ENCODE assay signal across 15 cellular contexts in the genomic region with DNA sequence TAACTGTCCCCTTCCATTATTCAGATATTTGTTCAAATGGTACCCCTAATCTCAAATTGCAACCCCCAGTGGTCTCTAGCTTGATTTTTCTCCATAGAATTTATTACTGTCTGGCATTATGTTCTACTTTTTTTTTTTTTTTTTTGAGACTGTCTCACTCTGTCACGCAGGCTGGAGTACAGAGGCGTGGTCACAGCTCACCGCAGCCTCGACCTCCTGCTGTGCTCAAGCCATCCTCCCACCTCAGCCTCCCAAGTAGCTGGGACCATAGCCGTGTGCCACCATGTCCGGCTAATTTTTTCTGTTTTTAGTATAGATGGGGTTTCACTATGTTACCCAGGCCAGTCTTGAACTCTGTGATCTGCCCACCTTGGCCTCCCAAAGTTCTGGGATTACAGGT. TPM values are rescaled to one million over a fixed set of nuclear protein-coding genes. Genes with fewer than 3 reads are reported as not detected.
DNase-seq lines count a peak whose midpoint lies in the region; ATAC-seq and TF ChIP-seq lines count a peak whose summit lies in the region.
"Had no signal": no experiment of that assay in that cellular context is flagged by ENCODE, and none has a peak within 500 bp of the region (broad histone marks: within the 10 kb centered on the region; RNA-seq: fewer than 3 reads in every experiment).

No MANE protein-coding gene starts in this region.

- H3K4me3 Mint-ChIP-seq in T-helper 17 cell (peak overlapping the region; percentile 98), memory B cell (peak overlapping the region; percentile 85)

- H3K9me3 ChIP-seq in BLaER1 (no peaks in the 10 kb centered on the region), DOHH2 (ENCODE audit: control insufficient read depth, insufficient read depth, low read length) (no peaks in the 10 kb centered on the region), T-helper 17 cell (ENCODE audit: control insufficient read depth, low read length, poor library complexity, severe bottlenecking) (no peaks in the 10 kb centered on the region)
- H3K9me3 ChIP-seq: adrenal gland, gastrocnemius medialis had no signal

- H3K4me1 ChIP-seq in BLaER1 (peaks cover 80% of the 10 kb centered on the region), DOHH2 (ENCODE audit: control insufficient read depth, low read length) (peaks cover 84% of the 10 kb centered on the region)

- no peaks in the 10 kb centered on the region for H3K9me2 ChIP-seq in DOHH2 (replicated peaks; ENCODE audit: control insufficient read depth, low read length)

- H3K4me1 Mint-ChIP-seq in T-helper 17 cell (peaks cover 42% of the 10 kb centered on the region), memory B cell (peaks cover 35% of the 10 kb centered on the region)

- DNase-seq in T-helper 17 cell (no peak), memory B cell (ENCODE audit: low spot score in 2 of 2) (no peak), OCI-M1 (lab: John Stamatoyannopoulos, UW) (no peak), NCI-H69 (lab: John Stamatoyannopoulos, UW) (no peak)
- DNase-seq: adrenal gland; DMS79; gastrocnemius medialis; NCI-H2081 treated with DMSO at 0.1 percent for 48 hours; NCI-H748 treated with DMSO at 0.1 percent for 48 hours; stimulated activated CD4-positive, alpha-beta T cell treated with anti-CD3 and anti-CD28 coated beads, Interleukin-12 subunit alpha, Interleukin-12 subunit beta, amount 100 ng/mL, for 4 hours had no signal

- no peaks in the 10 kb centered on the region for H3K27me3 Mint-ChIP-seq in T-helper 17 cell
- H3K27me3 Mint-ChIP-seq in memory B cell, result no peaks in the 10 kb centered on the region

- H3K27ac Mint-ChIP-seq in T-helper 17 cell (peak overlapping the region; percentile 94), memory B cell (peak overlapping the region; percentile 82)

- H3K36me3 ChIP-seq in BLaER1 (peaks cover 11% of the 10 kb centered on the region), DOHH2 (ENCODE audit: control insufficient read depth, low read length) (peaks cover 32% of the 10 kb centered on the region)

- no peak for TF ChIP-seq CTCF in DOHH2 (IDR thresholded peaks at IDR 0.05; ENCODE audit: low read depth, low read length, poor library complexity, severe bottlenecking)

- peak overlapping the region; percentile 90 for H3K4me2 ChIP-seq in BLaER1
- H3K4me2 ChIP-seq in DOHH2 (ENCODE audit: low read length), result peak overlapping the region; percentile 96

- peak overlapping the region; percentile 36; the same call in 1 of the 2 replicates for H3K9ac ChIP-seq in BLaER1
- H3K9ac ChIP-seq: parathyroid adenoma had no signal

- peaks cover 3% of the 10 kb centered on the region for H3K36me3 Mint-ChIP-seq in T-helper 17 cell (ENCODE audit: low read depth)
- peaks cover under 1% of the 10 kb centered on the region for H3K36me3 Mint-ChIP-seq in memory B cell

- ATAC-seq in T-helper 17 cell, result no peak
- ATAC-seq in memory B cell (ENCODE audit: low read depth), result no peak
- ATAC-seq in GM21360 (IDR thresholded peaks at IDR 0.05; ENCODE audit: unreplicated experiment), result no peak
- ATAC-seq in GM21526 (IDR thresholded peaks at IDR 0.05; ENCODE audit: low FRiP score, unreplicated experiment), result no peak
- ATAC-seq: gastrocnemius medialis had no signal

- H3K27me3 ChIP-seq in BLaER1 (no peaks in the 10 kb centered on the region), DOHH2 (ENCODE audit: control insufficient read depth, low read length) (no peaks in the 10 kb centered on the region)
- H3K27me3 ChIP-seq: adrenal gland, gastrocnemius medialis had no signal

- peaks cover 64% of the 10 kb centered on the region for H3F3A ChIP-seq in DOHH2 (ENCODE audit: control insufficient read depth, insufficient read depth)

- H3K9me3 Mint-ChIP-seq in memory B cell, result no peaks in the 10 kb centered on the region

- peaks cover 41% of the 10 kb centered on the region for H3K79me2 ChIP-seq in DOHH2 (ENCODE audit: control insufficient read depth, low read length)

- H4K20me1 ChIP-seq in BLaER1 (peaks cover 20% of the 10 kb centered on the region; the same call in 1 of the 2 replicates), DOHH2 (ENCODE audit: control insufficient read depth, insufficient read depth, low read depth, low read length) (no peaks in the 10 kb centered on the region)

- peak overlapping the region; percentile 36; the same call in 1 of the 2 replicates for H3K27ac ChIP-seq in BLaER1
- H3K27ac ChIP-seq in DOHH2 (ENCODE audit: low read depth, low read length), result peak overlapping the region; percentile 97
- H3K27ac ChIP-seq: parathyroid adenoma had no signal

- H3K4me3 ChIP-seq in BLaER1 (no peak overlapping the region), DOHH2 (ENCODE audit: low read length) (peak overlapping the region; percentile 97)
- H3K4me3 ChIP-seq: adrenal gland, gastrocnemius medialis had no signal

RNA-seq across cellular contexts. Expression of gene REEP5, which starts 2.0 kb away (rescaled TPM):
- total RNA-seq in T-helper 17 cell, result 10 to 100 TPM; 38.1 to 46.5 TPM

RNA-seq across cellular contexts. Expression of gene DCP2, which starts 52.6 kb away (rescaled TPM):
- 10 to 100 TPM; 80.0 to 83.6 TPM for total RNA-seq in T-helper 17 cell
